8 cellular contexts compared by ENCODE assay signal in the genomic region with DNA sequence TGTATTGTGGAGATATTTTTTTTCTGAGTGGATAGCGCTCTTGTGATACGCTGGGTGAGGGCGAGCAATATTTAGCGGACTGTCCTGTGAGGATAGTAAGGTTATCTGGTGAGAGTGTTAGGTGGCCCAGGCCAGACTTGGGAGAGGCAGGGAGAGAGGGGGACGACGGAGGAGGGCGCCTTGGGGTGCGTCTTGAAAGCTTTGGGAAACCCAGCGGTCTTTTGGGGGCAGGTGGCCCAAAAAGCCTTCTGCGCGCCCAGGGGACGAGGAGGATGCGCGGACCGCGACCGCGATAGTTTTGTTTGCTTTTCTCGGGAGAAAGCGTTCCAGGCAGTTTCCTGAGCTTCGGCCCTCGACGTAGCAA. TPM values are rescaled to one million over a fixed set of nuclear protein-coding genes. Genes with fewer than 3 reads are reported as not detected.
DNase-seq lines count a peak whose midpoint lies in the region; ATAC-seq and TF ChIP-seq lines count a peak whose summit lies in the region.

No MANE protein-coding gene starts in this region.

- no peak for TF ChIP-seq CTCF in SK-N-SH (IDR thresholded peaks at IDR 0.05)
- TF ChIP-seq CTCF in WI38 (IDR thresholded peaks at IDR 0.05; ENCODE audit: low read depth, low read length) = no peak
- TF ChIP-seq CTCF in heart right ventricle (IDR thresholded peaks at IDR 0.05) = no peak

- H3K4me3 ChIP-seq in SK-N-SH (ENCODE audit: low read depth in 2 of 2, low read length in 1 of 2) (peak overlapping the region; percentile 86 to 99), WI38 (ENCODE audit: low read depth, low read length) (peak overlapping the region; percentile 73), heart right ventricle (peak overlapping the region; percentile 79 to 99 (median 94)), skeletal muscle satellite cell (ENCODE audit: low read length) (peak overlapping the region; percentile 95)

- DNase-seq in SK-N-SH = no peak
- DNase-seq in heart right ventricle = no peak
- DNase-seq in NCI-H2081 (lab: John Stamatoyannopoulos, UW) = no peak
- no peak for DNase-seq in RKO (ENCODE audit: low spot score)

- H3F3A ChIP-seq in SK-N-SH (replicated peaks; ENCODE audit: insufficient read depth) = peaks cover 9% of the 10 kb centered on the region

- peak overlapping the region; percentile 70 to 91 for H3K27ac ChIP-seq in SK-N-SH (ENCODE audit: low read depth in 2 of 2, low read length in 1 of 2)
- peak overlapping the region; percentile 75 to 95 (median 90) for H3K27ac ChIP-seq in heart right ventricle

- H2AFZ ChIP-seq in SK-N-SH (ENCODE audit: low read depth) = peak overlapping the region; percentile 85

- TF ChIP-seq EP300 in SK-N-SH (IDR thresholded peaks at IDR 0.05; ENCODE audit: borderline replicate concordance in 1 of 2, low read depth in 1 of 2, low read length in 1 of 2) = no peak

- peak overlapping the region; percentile 93; the same call in 1 of the 2 replicates for H3K9ac ChIP-seq in SK-N-SH
- peak overlapping the region; percentile 98 for H3K9ac ChIP-seq in skeletal muscle satellite cell (ENCODE audit: low read depth, low read length)

- H3K36me3 ChIP-seq in SK-N-SH (replicated peaks in 1 of 2; ENCODE audit: control insufficient read depth in 1 of 2, insufficient read depth in 2 of 2, low read length in 1 of 2) = no peaks in the 10 kb centered on the region
- H3K36me3 ChIP-seq in heart right ventricle = no peaks in the 10 kb centered on the region
- H3K36me3 ChIP-seq in skeletal muscle satellite cell (ENCODE audit: insufficient read depth, low read length) = peaks cover 5% of the 10 kb centered on the region

- POLR2A ChIA-PET in SK-N-SH (lab: Yijun Ruan, JAX) = interaction anchor here (0.6 to 2.8 kb wide), 8 partner anchors 9 to 566 kb away, joined by 3 to 11 read pairs (median 4); no protein-coding TSS in a partner anchor

- intact Hi-C loops in heart right ventricle (cut with DNase I) = loop anchor here in 1 of 10 donors (10.0 kb wide), 1 partner anchor 451 kb away; the partner anchor contains the start of gene ETFBKMT

- 48% methylated on average over 23 of the region's 23 CpGs for WGBS in SK-N-SH (ENCODE audit: low lambda C conversion rate)
- 4 to 15% methylated on average over 23 of the region's 23 CpGs for WGBS in heart right ventricle, 2 donors

- H3K9me3 ChIP-seq in SK-N-SH (no peaks in the 10 kb centered on the region), heart right ventricle (no peaks in the 10 kb centered on the region), skeletal muscle satellite cell (replicated peaks; ENCODE audit: low read length) (no peaks in the 10 kb centered on the region)

- peaks cover 40% of the 10 kb centered on the region for H3K79me2 ChIP-seq in SK-N-SH (ENCODE audit: insufficient read depth)

- CTCF ChIA-PET in SK-N-SH (lab: Yijun Ruan, JAX) = interaction anchor here (0.5 to 2.5 kb wide), 11 partner anchors 17 to 1248 kb away, joined by 3 to 16 read pairs (median 4); no protein-coding TSS in a partner anchor

- H3K4me1 ChIP-seq in SK-N-SH (ENCODE audit: control insufficient read depth in 1 of 2, insufficient read depth in 2 of 2, low read depth in 1 of 2, low read length in 1 of 2) (peaks cover 2 to 17% of the 10 kb centered on the region in 2 experiments; a peak in 3 of 4 replicates), heart right ventricle (peaks cover 0 to 47% (median 30%) of the 10 kb centered on the region in 9 donors), skeletal muscle satellite cell (ENCODE audit: control insufficient read depth, insufficient read depth, low read length) (peaks cover 18% of the 10 kb centered on the region)

- H3K27me3 ChIP-seq in SK-N-SH (ENCODE audit: insufficient read depth) (no peaks in the 10 kb centered on the region), heart right ventricle (no peaks in the 10 kb centered on the region), skeletal muscle satellite cell (ENCODE audit: control insufficient read depth, insufficient read depth, low read length) (no peaks in the 10 kb centered on the region)

- H3K4me2 ChIP-seq in SK-N-SH = peak overlapping the region; percentile 97; the same call in 1 of the 2 replicates
- peak overlapping the region; percentile 97 for H3K4me2 ChIP-seq in skeletal muscle satellite cell (ENCODE audit: low read length)

- H4K20me1 ChIP-seq in SK-N-SH (ENCODE audit: insufficient read depth) = peaks cover 7% of the 10 kb centered on the region

- TF ChIP-seq RAD21 in SK-N-SH (IDR thresholded peaks at IDR 0.05; ENCODE audit: low read length) = no peak

- ATAC-seq in SK-N-SH treated with all-trans-retinoic acid at 6 μM for 48 hours = no peak
- peak in 4 of 8 donors; percentile 16 to 28 (median 22) for ATAC-seq in heart right ventricle
- ATAC-seq in HG03095 (IDR thresholded peaks at IDR 0.05; ENCODE audit: unreplicated experiment) = no peak

- H3K9me2 ChIP-seq in SK-N-SH = no peaks in the 10 kb centered on the region

TF ChIP-seq in SK-N-SH, 30 proteins besides CTCF, POLR2A, EP300 and RAD21 (continues in another document):
- TF ChIP-seq YY1 (IDR thresholded peaks at IDR 0.05; ENCODE audit: low read depth) = no peak
- TF ChIP-seq RCOR1 (IDR thresholded peaks at IDR 0.05; ENCODE audit: low read length) = no peak
- no peak for TF ChIP-seq FOXJ3 (CRISPR knock-in tag; IDR thresholded peaks at IDR 0.05)
- TF ChIP-seq SMC3 (IDR thresholded peaks at IDR 0.05; ENCODE audit: low read depth, low read length) = no peak
- no peak for TF ChIP-seq NRF1 (IDR thresholded peaks at IDR 0.05; ENCODE audit: low read depth, low read length)
- no peak for TF ChIP-seq SIN3A (IDR thresholded peaks at IDR 0.05; ENCODE audit: borderline replicate concordance, low read depth, low read length)
- TF ChIP-seq, protein P1, sequence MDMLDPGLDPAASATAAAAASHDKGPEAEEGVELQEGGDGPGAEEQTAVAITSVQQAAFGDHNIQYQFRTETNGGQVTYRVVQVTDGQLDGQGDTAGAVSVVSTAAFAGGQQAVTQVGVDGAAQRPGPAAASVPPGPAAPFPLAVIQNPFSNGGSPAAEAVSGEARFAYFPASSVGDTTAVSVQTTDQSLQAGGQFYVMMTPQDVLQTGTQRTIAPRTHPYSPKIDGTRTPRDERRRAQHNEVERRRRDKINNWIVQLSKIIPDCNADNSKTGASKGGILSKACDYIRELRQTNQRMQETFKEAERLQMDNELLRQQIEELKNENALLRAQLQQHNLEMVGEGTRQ (IDR thresholded peaks at IDR 0.05; ENCODE audit: borderline replicate concordance, low read depth, low read length) = no peak
- TF ChIP-seq POLR2AphosphoS5 (IDR thresholded peaks at IDR 0.05; ENCODE audit: low read depth, low read length) = no peak
- no peak for TF ChIP-seq EZH2phosphoT487 (IDR thresholded peaks at IDR 0.05; ENCODE audit: borderline replicate concordance, low read depth)
- TF ChIP-seq RFX5 (IDR thresholded peaks at IDR 0.05; ENCODE audit: low read length) = no peak
- TF ChIP-seq, protein P2, sequence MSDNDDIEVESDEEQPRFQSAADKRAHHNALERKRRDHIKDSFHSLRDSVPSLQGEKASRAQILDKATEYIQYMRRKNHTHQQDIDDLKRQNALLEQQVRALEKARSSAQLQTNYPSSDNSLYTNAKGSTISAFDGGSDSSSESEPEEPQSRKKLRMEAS (IDR thresholded peaks at IDR 0.05; ENCODE audit: low read depth) = no peak
- TF ChIP-seq TCF12 (IDR thresholded peaks at IDR 0.05) = no peak

TF ChIP-seq in SK-N-SH treated with all-trans-retinoic acid at 6 μM for 48 hours, 23 proteins besides CTCF, POLR2A, EP300 and RAD21 (continues in another document):
- TF ChIP-seq BACH2 (CRISPR knock-in tag; IDR thresholded peaks at IDR 0.05; ENCODE audit: borderline replicate concordance) = no peak
- TF ChIP-seq, protein P3, sequence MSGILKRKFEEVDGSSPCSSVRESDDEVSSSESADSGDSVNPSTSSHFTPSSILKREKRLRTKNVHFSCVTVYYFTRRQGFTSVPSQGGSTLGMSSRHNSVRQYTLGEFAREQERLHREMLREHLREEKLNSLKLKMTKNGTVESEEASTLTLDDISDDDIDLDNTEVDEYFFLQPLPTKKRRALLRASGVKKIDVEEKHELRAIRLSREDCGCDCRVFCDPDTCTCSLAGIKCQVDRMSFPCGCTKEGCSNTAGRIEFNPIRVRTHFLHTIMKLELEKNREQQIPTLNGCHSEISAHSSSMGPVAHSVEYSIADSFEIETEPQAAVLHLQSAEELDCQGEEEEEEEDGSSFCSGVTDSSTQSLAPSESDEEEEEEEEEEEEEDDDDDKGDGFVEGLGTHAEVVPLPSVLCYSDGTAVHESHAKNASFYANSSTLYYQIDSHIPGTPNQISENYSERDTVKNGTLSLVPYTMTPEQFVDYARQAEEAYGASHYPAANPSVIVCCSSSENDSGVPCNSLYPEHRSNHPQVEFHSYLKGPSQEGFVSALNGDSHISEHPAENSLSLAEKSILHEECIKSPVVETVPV (CRISPR knock-in tag; IDR thresholded peaks at IDR 0.05) = no peak
- no peak for TF ChIP-seq ARNTL (CRISPR knock-in tag; IDR thresholded peaks at IDR 0.05; ENCODE audit: borderline replicate concordance, low read depth)
- TF ChIP-seq, protein P4, sequence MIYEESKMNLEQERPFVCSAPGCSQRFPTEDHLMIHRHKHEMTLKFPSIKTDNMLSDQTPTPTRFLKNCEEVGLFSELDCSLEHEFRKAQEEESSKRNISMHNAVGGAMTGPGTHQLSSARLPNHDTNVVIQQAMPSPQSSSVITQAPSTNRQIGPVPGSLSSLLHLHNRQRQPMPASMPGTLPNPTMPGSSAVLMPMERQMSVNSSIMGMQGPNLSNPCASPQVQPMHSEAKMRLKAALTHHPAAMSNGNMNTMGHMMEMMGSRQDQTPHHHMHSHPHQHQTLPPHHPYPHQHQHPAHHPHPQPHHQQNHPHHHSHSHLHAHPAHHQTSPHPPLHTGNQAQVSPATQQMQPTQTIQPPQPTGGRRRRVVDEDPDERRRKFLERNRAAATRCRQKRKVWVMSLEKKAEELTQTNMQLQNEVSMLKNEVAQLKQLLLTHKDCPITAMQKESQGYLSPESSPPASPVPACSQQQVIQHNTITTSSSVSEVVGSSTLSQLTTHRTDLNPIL (CRISPR knock-in tag; IDR thresholded peaks at IDR 0.05; ENCODE audit: low read depth) = no peak
- TF ChIP-seq RARB (CRISPR knock-in tag; IDR thresholded peaks at IDR 0.05) = no peak
- no peak for TF ChIP-seq TCF4 (CRISPR knock-in tag; IDR thresholded peaks at IDR 0.05; ENCODE audit: borderline replicate concordance)
- no peak for TF ChIP-seq CSDC2 (CRISPR knock-in tag; IDR thresholded peaks at IDR 0.05)

RNA-seq across cellular contexts. Expression of gene BICD1, which starts 0.5 kb away (rescaled TPM):
- polyA plus RNA-seq in SK-N-SH (2012; rRNA removed) (12.1 and 13.2 TPM in 2 replicates), heart right ventricle (1 to 10 TPM; 2.5 to 4.2 TPM)
- polyA plus RNA-seq in SK-N-SH (2012; cell fraction: cytosol; rRNA removed) = 11.8 and 12.8 TPM in 2 replicates
- 37.6 and 42.3 TPM in 2 replicates for polyA plus RNA-seq in SK-N-SH (2012; cell fraction: nucleus; rRNA removed)
- total RNA-seq in heart right ventricle = 10 to 100 TPM in 4 of 10 donors, 1 to 10 TPM in 6; 4.7 to 14.7 (median 9.6) TPM
- 14.7 and 15.5 TPM in 2 replicates for total RNA-seq in skeletal muscle satellite cell (2012; rRNA removed)
